3 cellular contexts compared by ENCODE assay signal in genomic region chr15:57436961-57437360, GRCh38.
TF ChIP-seq lines count a peak whose summit lies in the region.

No MANE protein-coding gene starts in this region.

TF ChIP-seq in SK-N-SH treated with all-trans-retinoic acid at 6 μM for 48 hours, 23 proteins besides CTCF, POLR2A, EP300 and RAD21 (continued from another document and continues in another):
- TF ChIP-seq CREB5 (CRISPR knock-in tag; IDR thresholded peaks at IDR 0.05; ENCODE audit: low read depth) = no peak
- TF ChIP-seq CSDC2 (CRISPR knock-in tag; IDR thresholded peaks at IDR 0.05) = no peak
- TF ChIP-seq ZNF8 (CRISPR knock-in tag; IDR thresholded peaks at IDR 0.05) = no peak
- TF ChIP-seq ARNTL (CRISPR knock-in tag; IDR thresholded peaks at IDR 0.05; ENCODE audit: borderline replicate concordance, low read depth) = no peak
- no peak for TF ChIP-seq BACH2 (CRISPR knock-in tag; IDR thresholded peaks at IDR 0.05; ENCODE audit: borderline replicate concordance)
- no peak for TF ChIP-seq SNAI2 (CRISPR knock-in tag; IDR thresholded peaks at IDR 0.05)
- TF ChIP-seq TCF4 (CRISPR knock-in tag; IDR thresholded peaks at IDR 0.05; ENCODE audit: borderline replicate concordance) = no peak
- no peak for TF ChIP-seq CSRNP3 (CRISPR knock-in tag; IDR thresholded peaks at IDR 0.05)
- TF ChIP-seq TOX (CRISPR knock-in tag; IDR thresholded peaks at IDR 0.05; ENCODE audit: borderline replicate concordance) = no peak
- TF ChIP-seq TSHZ2 (CRISPR knock-in tag; IDR thresholded peaks at IDR 0.05) = no peak
- TF ChIP-seq PPARA (CRISPR knock-in tag; IDR thresholded peaks at IDR 0.05; ENCODE audit: borderline replicate concordance) = no peak

TF ChIP-seq in SK-N-SH, 30 proteins besides CTCF, POLR2A, EP300 and RAD21 (continued from another document):
- no peak for TF ChIP-seq REST (IDR thresholded peaks at IDR 0.05; ENCODE audit: low read depth, low read length)
- no peak for TF ChIP-seq TCF12 (IDR thresholded peaks at IDR 0.05)
- no peak for TF ChIP-seq MAX (IDR thresholded peaks at IDR 0.05; ENCODE audit: low read depth)
- no peak for TF ChIP-seq FOXM1 (IDR thresholded peaks at IDR 0.05; ENCODE audit: low read depth)
- TF ChIP-seq YY1 (IDR thresholded peaks at IDR 0.05; ENCODE audit: low read depth) = no peak
- TF ChIP-seq TEAD4 (IDR thresholded peaks at IDR 0.05; ENCODE audit: borderline replicate concordance, insufficient read depth) = no peak
- TF ChIP-seq USF2 (IDR thresholded peaks at IDR 0.05; ENCODE audit: borderline replicate concordance, low read depth, low read length) = no peak
- no peak for TF ChIP-seq ZBTB33 (IDR thresholded peaks at IDR 0.05; ENCODE audit: borderline replicate concordance, low read depth)

TF ChIP-seq in WTC11, 78 proteins besides CTCF, POLR2A, EP300 and RAD21 (continued from another document):
- TF ChIP-seq PREB (CRISPR knock-in tag; IDR thresholded peaks at IDR 0.05; ENCODE audit: borderline replicate concordance) = no peak
- no peak for TF ChIP-seq SOX15 (CRISPR knock-in tag; IDR thresholded peaks at IDR 0.05)
- TF ChIP-seq CREB1 (CRISPR knock-in tag; IDR thresholded peaks at IDR 0.05) = no peak
- no peak for TF ChIP-seq E2F1 (CRISPR knock-in tag; IDR thresholded peaks at IDR 0.05)
- no peak for TF ChIP-seq ATF1 (CRISPR knock-in tag; IDR thresholded peaks at IDR 0.05)
